In genomic region chr9:123406016-123406415, GRCh38 we compare ENCODE assay signal across 19 cellular contexts. TPM values are rescaled to one million over a fixed set of nuclear protein-coding genes. Genes with fewer than 3 reads are reported as not detected.
DNase-seq lines count a peak whose midpoint lies in the region; ATAC-seq and TF ChIP-seq lines count a peak whose summit lies in the region.
"Had no signal": no experiment of that assay in that cellular context is flagged by ENCODE, and none has a peak within 500 bp of the region (broad histone marks: within the 10 kb centered on the region; RNA-seq: fewer than 3 reads in every experiment).

No MANE protein-coding gene starts in this region.

- no peaks in the 10 kb centered on the region for H3K27me3 Mint-ChIP-seq in activated CD8-positive, alpha-beta T cell treated with anti-CD3 and anti-CD28 coated beads, Interleukin-2, amount 10 ng/mL, durations not matched to agents 7 days and 5 days (ENCODE audit: low read depth)
- no peaks in the 10 kb centered on the region for H3K27me3 Mint-ChIP-seq in activated CD8-positive, alpha-beta T cell treated with anti-CD3 and anti-CD28 coated beads for 36 hours
- H3K27me3 Mint-ChIP-seq in glutamatergic neuron (ENCODE audit: unreplicated experiment): peaks cover 2% of the 10 kb centered on the region
- H3K27me3 Mint-ChIP-seq: CD4-positive, CD25-positive, alpha-beta regulatory T cell had no signal

- POLR2A ChIA-PET in activated CD8-positive, alpha-beta T cell treated with anti-CD3 and anti-CD28 coated beads, Interleukin-2, amount 10 ng/mL, durations not matched to agents 7 days and 5 days (lab: Charles Lee): no interaction called here
- POLR2A ChIA-PET in activated CD8-positive, alpha-beta T cell treated with anti-CD3 and anti-CD28 coated beads for 36 hours (lab: Charles Lee): no interaction called here

- ATAC-seq in activated CD8-positive, alpha-beta T cell treated with anti-CD3 and anti-CD28 coated beads, Interleukin-2, amount 10 ng/mL, durations not matched to agents 7 days and 5 days: no peak
- no peak for ATAC-seq in activated CD8-positive, alpha-beta T cell treated with anti-CD3 and anti-CD28 coated beads for 36 hours
- no peak for ATAC-seq in GM21717 (IDR thresholded peaks at IDR 0.05; ENCODE audit: unreplicated experiment)
- ATAC-seq in left colon: no peak
- ATAC-seq: Panc1 had no signal

- H4K20me1 ChIP-seq in osteoblast (ENCODE audit: insufficient read depth, low read length): no peaks in the 10 kb centered on the region

- peak overlapping the region; percentile 22; the same call in 1 of the 2 replicates for H3K27ac ChIP-seq in VCaP
- no peak overlapping the region for H3K27ac ChIP-seq in osteoblast (ENCODE audit: low read depth, low read length)
- H3K27ac ChIP-seq: 22Rv1, HL-60 had no signal

- no peaks in the 10 kb centered on the region for H3K9me3 ChIP-seq in osteoblast (ENCODE audit: low read depth, low read length)
- H3K9me3 ChIP-seq: MG63 had no signal

- no peak overlapping the region for H3K4me2 ChIP-seq in osteoblast (ENCODE audit: insufficient read depth, low read length)

- no peak overlapping the region for H2AFZ ChIP-seq in osteoblast (ENCODE audit: low read length)

- no peaks in the 10 kb centered on the region for H3K4me1 ChIP-seq in osteoblast (ENCODE audit: insufficient read depth, low read length)

- DNase-seq in activated CD8-positive, alpha-beta T cell treated with anti-CD3 and anti-CD28 coated beads, Interleukin-2, amount 10 ng/mL, durations not matched to agents 7 days and 5 days: no peak
- no peak for DNase-seq in activated CD8-positive, alpha-beta T cell treated with anti-CD3 and anti-CD28 coated beads for 36 hours
- DNase-seq in glutamatergic neuron (peak; percentile 4), osteoblast (ENCODE audit: insufficient read length, low spot score, missing footprints) (peak; percentile 56), NCI-H1694 (lab: John Stamatoyannopoulos, UW) (no peak), left colon (no peak)
- DNase-seq: CD4-positive, CD25-positive, alpha-beta regulatory T cell; GF-D8; HCEC 1CT; MG63; NCI-H1436 treated with DMSO at 0.1 percent for 48 hours; NCI-H2171; NCI-H526 had no signal

- CTCF ChIA-PET in activated CD8-positive, alpha-beta T cell treated with anti-CD3 and anti-CD28 coated beads, Interleukin-2, amount 10 ng/mL, durations not matched to agents 7 days and 5 days (lab: Charles Lee): no interaction called here
- CTCF ChIA-PET in activated CD8-positive, alpha-beta T cell treated with anti-CD3 and anti-CD28 coated beads for 36 hours (lab: Charles Lee): no interaction called here

- H3K4me3 ChIP-seq in osteoblast (ENCODE audit: insufficient read depth, low read length): no peak overlapping the region
- H3K4me3 ChIP-seq: MG63 had no signal

- intact Hi-C loops in activated CD8-positive, alpha-beta T cell treated with anti-CD3 and anti-CD28 coated beads for 36 hours (cut with micrococcal nuclease): loop anchor here (10.0 kb wide), 1 partner anchor 119 kb away; no protein-coding TSS in a partner anchor
- intact Hi-C loops in left colon (cut with DNase I, micrococcal nuclease): no loop called here

- H3K79me2 ChIP-seq in osteoblast (ENCODE audit: insufficient read depth, low read length): no peaks in the 10 kb centered on the region

- H3K4me1 Mint-ChIP-seq in activated CD8-positive, alpha-beta T cell treated with anti-CD3 and anti-CD28 coated beads, Interleukin-2, amount 10 ng/mL, durations not matched to agents 7 days and 5 days (ENCODE audit: low read depth): peaks cover 5% of the 10 kb centered on the region
- H3K4me1 Mint-ChIP-seq in activated CD8-positive, alpha-beta T cell treated with anti-CD3 and anti-CD28 coated beads for 36 hours (ENCODE audit: low read depth): peaks cover 8% of the 10 kb centered on the region
- peaks cover 17% of the 10 kb centered on the region for H3K4me1 Mint-ChIP-seq in glutamatergic neuron (ENCODE audit: low read depth, unreplicated experiment)

- H3K36me3 ChIP-seq in osteoblast (ENCODE audit: insufficient read depth, low read length): no peaks in the 10 kb centered on the region
- H3K36me3 ChIP-seq: MG63 had no signal

- TF ChIP-seq CTCF in activated CD8-positive, alpha-beta T cell treated with anti-CD3 and anti-CD28 coated beads for 36 hours (IDR thresholded peaks at IDR 0.05): no peak
- no peak for TF ChIP-seq CTCF in VCaP (conservative IDR thresholded peaks at IDR 0.05)
- no peak for TF ChIP-seq CTCF in glutamatergic neuron (IDR thresholded peaks at IDR 0.05; ENCODE audit: partially characterized antibody, unreplicated experiment)
- TF ChIP-seq CTCF in osteoblast (IDR thresholded peaks at IDR 0.05; ENCODE audit: extremely low read depth, low read depth, low read length): no peak

- H3K27me3 ChIP-seq in osteoblast (ENCODE audit: insufficient read depth, low read length): no peaks in the 10 kb centered on the region
- H3K27me3 ChIP-seq: MG63 had no signal

- H3K36me3 Mint-ChIP-seq in activated CD8-positive, alpha-beta T cell treated with anti-CD3 and anti-CD28 coated beads, Interleukin-2, amount 10 ng/mL, durations not matched to agents 7 days and 5 days (ENCODE audit: low read depth): no peaks in the 10 kb centered on the region
- H3K36me3 Mint-ChIP-seq in activated CD8-positive, alpha-beta T cell treated with anti-CD3 and anti-CD28 coated beads for 36 hours (ENCODE audit: low read depth): no peaks in the 10 kb centered on the region
- no peaks in the 10 kb centered on the region for H3K36me3 Mint-ChIP-seq in glutamatergic neuron (ENCODE audit: unreplicated experiment)
- H3K36me3 Mint-ChIP-seq: CD4-positive, CD25-positive, alpha-beta regulatory T cell had no signal

- H3K9me3 Mint-ChIP-seq in activated CD8-positive, alpha-beta T cell treated with anti-CD3 and anti-CD28 coated beads, Interleukin-2, amount 10 ng/mL, durations not matched to agents 7 days and 5 days (ENCODE audit: insufficient read depth): no peaks in the 10 kb centered on the region
- no peaks in the 10 kb centered on the region for H3K9me3 Mint-ChIP-seq in activated CD8-positive, alpha-beta T cell treated with anti-CD3 and anti-CD28 coated beads for 36 hours
- H3K9me3 Mint-ChIP-seq in glutamatergic neuron (ENCODE audit: unreplicated experiment): peaks cover 7% of the 10 kb centered on the region
- H3K9me3 Mint-ChIP-seq: CD4-positive, CD25-positive, alpha-beta regulatory T cell had no signal

- no peak overlapping the region for H3K4me3 Mint-ChIP-seq in activated CD8-positive, alpha-beta T cell treated with anti-CD3 and anti-CD28 coated beads, Interleukin-2, amount 10 ng/mL, durations not matched to agents 7 days and 5 days
- H3K4me3 Mint-ChIP-seq in activated CD8-positive, alpha-beta T cell treated with anti-CD3 and anti-CD28 coated beads for 36 hours: no peak overlapping the region
- no peak overlapping the region for H3K4me3 Mint-ChIP-seq in glutamatergic neuron (ENCODE audit: unreplicated experiment)
- H3K4me3 Mint-ChIP-seq: CD4-positive, CD25-positive, alpha-beta regulatory T cell had no signal

- peak overlapping the region; percentile 46 for H3K27ac Mint-ChIP-seq in activated CD8-positive, alpha-beta T cell treated with anti-CD3 and anti-CD28 coated beads, Interleukin-2, amount 10 ng/mL, durations not matched to agents 7 days and 5 days
- H3K27ac Mint-ChIP-seq in activated CD8-positive, alpha-beta T cell treated with anti-CD3 and anti-CD28 coated beads for 36 hours: no peak overlapping the region
- H3K27ac Mint-ChIP-seq in glutamatergic neuron (ENCODE audit: unreplicated experiment): no peak overlapping the region

RNA-seq across cellular contexts. Expression of gene CRB2, which starts 50.0 kb away (rescaled TPM):
- total RNA-seq in activated CD8-positive, alpha-beta T cell treated with anti-CD3 and anti-CD28 coated beads, Interleukin-2, amount 10 ng/mL, durations not matched to agents 7 days and 5 days: not detected
- under 1 TPM in 1 of 2 experiments, not detected in 1; 0.09 TPM for total RNA-seq in activated CD8-positive, alpha-beta T cell treated with anti-CD3 and anti-CD28 coated beads for 36 hours
- 6.8 TPM for total RNA-seq in glutamatergic neuron (ENCODE audit: unreplicated experiment)
- total RNA-seq in osteoblast: not detected in 2 replicates
- 1 to 10 TPM in 1 of 2 donors, under 1 TPM in 1; 0.92 to 1.1 TPM for total RNA-seq in left colon
- total RNA-seq: CD4-positive, CD25-positive, alpha-beta regulatory T cell; HT1080 had no signal

Comparison
In these comparisons a context has a peak if more than half of its experiments do, and no peak if none do; other contexts are left out.
1. DNase-seq: peak in glutamatergic neuron (single experiment) and osteoblast (single experiment); none in activated CD8-positive, alpha-beta T cell treated with anti-CD3 and anti-CD28 coated beads, Interleukin-2, amount 10 ng/mL, durations not matched to agents 7 days and 5 days (single experiment), activated CD8-positive, alpha-beta T cell treated with anti-CD3 and anti-CD28 coated beads for 36 hours (single experiment), NCI-H1694 (single experiment) and left colon (0 of 2).